ENCODE assay signal across 7 cellular contexts in the genomic region with DNA sequence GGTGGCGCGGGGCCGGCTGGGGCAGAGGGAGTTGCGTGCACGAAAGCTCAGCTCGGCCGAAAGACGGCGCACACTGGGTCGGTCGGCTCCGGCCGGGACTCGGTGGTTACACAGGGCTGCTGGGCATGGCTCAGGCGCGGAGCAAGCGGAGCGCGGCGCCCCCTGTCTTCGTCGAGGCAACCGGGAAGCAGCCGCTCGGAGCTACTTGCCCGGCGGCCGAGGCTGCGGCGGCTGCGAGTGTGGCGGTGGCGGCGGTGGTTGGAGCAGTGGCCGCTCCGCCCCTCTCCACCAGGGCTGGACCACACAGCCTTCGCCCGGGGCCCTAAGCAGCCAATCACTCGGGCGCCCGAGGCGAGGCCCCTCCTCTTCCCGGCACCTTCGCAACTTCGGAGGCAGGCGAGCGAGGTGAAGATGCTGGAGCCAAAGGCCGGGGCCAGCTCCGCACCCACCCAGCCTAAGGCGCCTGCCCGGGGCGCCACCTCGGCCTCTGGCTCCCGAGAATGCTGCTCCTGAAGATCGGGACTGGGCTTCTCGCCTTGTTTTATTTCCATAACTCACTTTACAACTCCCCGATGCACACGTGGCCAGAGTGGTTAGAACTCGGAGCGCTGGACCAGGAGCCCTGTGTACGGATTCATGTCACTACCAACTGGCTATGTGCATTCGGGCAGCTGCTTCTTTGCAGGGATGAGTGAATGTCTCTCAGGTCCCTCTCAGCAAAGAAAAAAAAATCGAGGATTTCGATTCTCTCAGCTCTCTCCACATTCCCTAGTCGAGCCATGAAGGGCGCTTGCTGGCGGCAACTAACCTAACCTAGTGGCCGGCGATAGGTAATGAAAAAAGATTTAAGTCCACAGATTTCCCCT. TPM values are rescaled to one million over a fixed set of nuclear protein-coding genes. Genes with fewer than 3 reads are reported as not detected.
DNase-seq lines count a peak whose midpoint lies in the region; ATAC-seq and TF ChIP-seq lines count a peak whose summit lies in the region.

A gene (minus strand): TSS at position 241 of the 866 bp plus-strand sequence. CDS start 241 bp downstream, outside the sequence.

- peak; percentile 55 for ATAC-seq in GM18499 (IDR thresholded peaks at IDR 0.05; ENCODE audit: insufficient read depth, unreplicated experiment)
- ATAC-seq in HG02840 (IDR thresholded peaks at IDR 0.05; ENCODE audit: low FRiP score, unreplicated experiment) = peak; percentile 73
- peak; percentile 56 to 75 (median 71) for ATAC-seq in T-cell (replicated peaks in 1 of 4)

- no peaks in the 10 kb centered on the region for H3K9me2 ChIP-seq in hepatocyte (replicated peaks; ENCODE audit: insufficient read depth)

- no peaks in the 10 kb centered on the region for H4K20me1 ChIP-seq in hepatocyte (ENCODE audit: insufficient read depth, poor library complexity, severe bottlenecking)

- peaks cover 30 to 38% of the 10 kb centered on the region in 2 donors for H3K27me3 Mint-ChIP-seq in T-cell

- H3K4me3 ChIP-seq in astrocyte of the cerebellum (ENCODE audit: low read depth, low read length) (peak within 1 kb of the TSS; percentile 51), hepatocyte (peak within 1 kb of the TSS; percentile 57)

- H3K27ac Mint-ChIP-seq in T-cell = no peak within 1 kb of the TSS

- peak; percentile 63 for TF ChIP-seq CTCF in astrocyte of the cerebellum (IDR thresholded peaks at IDR 0.05; ENCODE audit: low read depth, low read length, missing control alignments)
- TF ChIP-seq CTCF in hepatocyte (IDR thresholded peaks at IDR 0.05; ENCODE audit: poor library complexity) = peak; percentile 72

- H3K27me3 ChIP-seq in hepatocyte = peaks cover 22% of the 10 kb centered on the region

- H3K9me3 ChIP-seq in hepatocyte (ENCODE audit: low read depth) = no peaks in the 10 kb centered on the region

- H3K4me2 ChIP-seq in hepatocyte = peak within 1 kb of the TSS; percentile 99

- peaks cover 23 to 26% (median 23%) of the 10 kb centered on the region in 3 donors for H3K4me1 Mint-ChIP-seq in T-cell

- CTCF ChIA-PET in T-cell (lab: Charles Lee) = interaction anchor here (0.7 to 1.3 kb wide), 4 partner anchors 9 to 118 kb away, joined by 3 read pairs; no protein-coding TSS in a partner anchor

- DNase-seq in NCI-H1417 treated with DMSO at 0.1 percent for 48 hours (lab: John Stamatoyannopoulos, UW) (peak; percentile 46), T-cell (peak in 29 of 34 experiments; percentile 6 to 51 (median 29)), astrocyte of the cerebellum (ENCODE audit: low read depth) (peak; percentile 62), hepatocyte (ENCODE audit: low spot score) (peak; percentile 91), putamen (ENCODE audit: low spot score) (peak; percentile 86)

- no peaks in the 10 kb centered on the region for H3K79me2 ChIP-seq in hepatocyte

- 4% methylated on average over 53 of the region's 69 CpGs for WGBS in hepatocyte (ENCODE audit: low lambda C conversion rate, missing lambda C conversion rate)

- peak within 1 kb of the TSS; percentile 43 for H2AFZ ChIP-seq in hepatocyte

- H3K36me3 ChIP-seq in hepatocyte (replicated peaks; ENCODE audit: insufficient read depth, low read depth) = no peaks in the 10 kb centered on the region

- H3K36me3 Mint-ChIP-seq in T-cell = no peaks in the 10 kb centered on the region

- H3K4me3 Mint-ChIP-seq in T-cell = peak within 1 kb of the TSS; percentile 64 to 83 (median 77)

- in situ Hi-C loops in astrocyte of the cerebellum (cut with HindIII; ENCODE audit: low sequenced_read_pairs) = no loop called here

- no peak within 1 kb of the TSS for H3K27ac ChIP-seq in hepatocyte

- POLR2A ChIA-PET in T-cell (lab: Charles Lee) = interaction anchor here in 1 of 2 donors (0.6 kb wide), 1 partner anchor 13 kb away, joined by 3 read pairs; no protein-coding TSS in a partner anchor

- H3K9me3 Mint-ChIP-seq in T-cell = no peaks in the 10 kb centered on the region

- H3K4me1 ChIP-seq in hepatocyte (ENCODE audit: insufficient read depth) = peaks cover 8% of the 10 kb centered on the region

RNA-seq across cellular contexts. Expression of the gene that starts here (rescaled TPM):
- total RNA-seq in T-cell (under 1 TPM in 3 of 5 donors, not detected in 2; 0.15 to 0.32 (median 0.23) TPM), hepatocyte (0.50 and 0.84 TPM in 2 replicates)
- 0.15 and 0.76 TPM in 2 replicates for polyA plus RNA-seq in hepatocyte

Comparison
In these comparisons a context has a peak if more than half of its experiments do, and no peak if none do; other contexts are left out.
1. Peak in DNase-seq and ATAC-seq in T-cell; RNA of the gene not detected or under 1 TPM.
2. Peak in DNase-seq, H3K4me3 ChIP-seq and H3K4me2 ChIP-seq in hepatocyte; RNA of the gene not detected or under 1 TPM.
3. DNase-seq: peak in every context shown above with its lines; median percentile 91 in hepatocyte; 86 in putamen; 62 in astrocyte of the cerebellum; 46 in NCI-H1417 treated with DMSO at 0.1 percent for 48 hours; 29 in T-cell.